Comparison of ENCODE assay signal across 1 cellular context in genomic region chr6:43773050-43773956, GRCh38.
TF ChIP-seq lines count a peak whose summit lies in the region.

No MANE protein-coding gene starts in this region.

TF ChIP-seq in K562, 482 proteins besides CTCF, POLR2A, EP300 and RAD21 (continued from another document):
- TF ChIP-seq ARID3A (IDR thresholded peaks at IDR 0.05; ENCODE audit: borderline replicate concordance, low read depth, low read length), result no peak
- TF ChIP-seq PURB (CRISPR knock-in tag; IDR thresholded peaks at IDR 0.05; ENCODE audit: low read depth), result no peak
- peak; percentile 22; the same call in 1 of the 2 replicates for TF ChIP-seq LARP7 (IDR thresholded peaks at IDR 0.05)
- TF ChIP-seq ZNF282 (CRISPR knock-in tag; IDR thresholded peaks at IDR 0.05), result no peak
- no peak for TF ChIP-seq NFYB (IDR thresholded peaks at IDR 0.05; ENCODE audit: extremely low read depth, insufficient read length)
- no peak for TF ChIP-seq RBM34 (IDR thresholded peaks at IDR 0.05; ENCODE audit: borderline replicate concordance, insufficient read depth, low read length)
- TF ChIP-seq CTCFL (IDR thresholded peaks at IDR 0.05; ENCODE audit: borderline replicate concordance, insufficient read depth, low read depth, low read length, poor library complexity, severe bottlenecking), result peak; percentile 92
- TF ChIP-seq ETV1 (tag; conservative IDR thresholded peaks at IDR 0.05; ENCODE audit: low read depth), result no peak
- TF ChIP-seq ETV5 (CRISPR knock-in tag; IDR thresholded peaks at IDR 0.05; ENCODE audit: low read depth), result no peak
- TF ChIP-seq ZNF639 (CRISPR knock-in tag; conservative IDR thresholded peaks at IDR 0.05 in 1 of 2, IDR thresholded peaks at IDR 0.05 in 1 of 2), result no peak
- TF ChIP-seq NCOA4 (IDR thresholded peaks at IDR 0.05; ENCODE audit: partially characterized antibody), result no peak
- no peak for TF ChIP-seq PREB (CRISPR knock-in tag; IDR thresholded peaks at IDR 0.05)
- no peak for TF ChIP-seq PTTG1 (tag; IDR thresholded peaks at IDR 0.05; ENCODE audit: low read depth)
- TF ChIP-seq THAP7 (CRISPR knock-in tag; IDR thresholded peaks at IDR 0.05), result no peak
- TF ChIP-seq ZBTB8A (IDR thresholded peaks at IDR 0.05; ENCODE audit: partially characterized antibody), result no peak
- TF ChIP-seq FOXJ2 (tag; IDR thresholded peaks at IDR 0.05), result peak; percentile 42; the same call in 1 of the 2 replicates
- no peak for TF ChIP-seq HES1 (IDR thresholded peaks at IDR 0.05; ENCODE audit: low read depth)
- TF ChIP-seq TRIM28 (IDR thresholded peaks at IDR 0.05), result no peak
- no peak for TF ChIP-seq SNAPC5 (CRISPR knock-in tag; IDR thresholded peaks at IDR 0.05)
- peak; percentile 31 for TF ChIP-seq NFIC (IDR thresholded peaks at IDR 0.05)
- no peak for TF ChIP-seq CHD1 (IDR thresholded peaks at IDR 0.05; ENCODE audit: low read length)
- TF ChIP-seq CHCHD3 (CRISPR knock-in tag; IDR thresholded peaks at IDR 0.05), result no peak
- no peak for TF ChIP-seq ZNF444 (CRISPR knock-in tag; IDR thresholded peaks at IDR 0.05)
- TF ChIP-seq ZBTB12 (CRISPR knock-in tag; IDR thresholded peaks at IDR 0.05), result no peak
- no peak for TF ChIP-seq CHD7 (IDR thresholded peaks at IDR 0.05; ENCODE audit: low read depth, low read length)
- peak; percentile 82 for TF ChIP-seq RBFOX2 (IDR thresholded peaks at IDR 0.05; ENCODE audit: low read depth, low read length)
- TF ChIP-seq MAZ (CRISPR knock-in tag; conservative IDR thresholded peaks at IDR 0.05 in 1 of 2, IDR thresholded peaks at IDR 0.05 in 1 of 2), result peak; percentile 67 to 92
- TF ChIP-seq SMC3 (conservative IDR thresholded peaks at IDR 0.05; ENCODE audit: insufficient read depth, low read depth, low read length), result peak; percentile 63
- TF ChIP-seq ZNF316 (IDR thresholded peaks at IDR 0.05), result peak; percentile 88
- TF ChIP-seq NCOA1 (IDR thresholded peaks at IDR 0.05; ENCODE audit: low read depth), result peak; percentile 51; the same call in 1 of the 2 replicates
- peak; percentile 66 for TF ChIP-seq POLR2B (IDR thresholded peaks at IDR 0.05; ENCODE audit: low read depth, partially characterized antibody)
- no peak for TF ChIP-seq IFI16 (CRISPR knock-in tag; IDR thresholded peaks at IDR 0.05)
- TF ChIP-seq NR1H2 (CRISPR knock-in tag; IDR thresholded peaks at IDR 0.05), result no peak
